In the genomic region with DNA sequence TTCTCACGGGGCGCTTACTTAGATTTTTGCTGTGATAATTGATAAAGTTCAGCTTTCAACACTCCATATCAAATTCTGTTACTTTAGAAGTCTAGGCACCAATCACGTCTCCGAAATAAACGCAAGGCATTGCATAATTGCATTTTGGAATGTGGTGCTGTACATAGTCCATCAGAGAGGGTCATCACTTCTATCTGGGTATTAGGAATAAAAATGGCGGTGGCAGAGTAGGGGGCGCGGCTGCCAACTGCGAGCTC, we compare ENCODE assay signal across 8 cellular contexts. TPM values are rescaled to one million over a fixed set of nuclear protein-coding genes. Genes with fewer than 3 reads are reported as not detected.
DNase-seq lines count a peak whose midpoint lies in the region; ATAC-seq and TF ChIP-seq lines count a peak whose summit lies in the region.

No MANE protein-coding gene starts in this region.

- H3K9ac ChIP-seq in skeletal muscle satellite cell (ENCODE audit: low read depth, low read length) = peak overlapping the region; percentile 36

- DNase-seq in WERI-Rb-1 = no peak
- no peak for DNase-seq in NCI-H2029 (lab: John Stamatoyannopoulos, UW)
- no peak for DNase-seq in NCI-H774 (lab: John Stamatoyannopoulos, UW)
- DNase-seq in hepatic stellate cell (ENCODE audit: low spot score) = no peak
- DNase-seq in NOMO-1 treated with dmso at 0.1 percent for 144 hours (lab: John Stamatoyannopoulos, UW; ENCODE audit: unreplicated experiment) = no peak

- WGBS in gastroesophageal sphincter (ENCODE audit: low coverage in 1 of 2), 2 donors = 14 to 41% methylated on average over 2 to 9 of the region's 9 CpGs

- POLR2A ChIA-PET in HEK293 (lab: Yijun Ruan, JAX) = interaction anchor here (0.5 to 1.1 kb wide), 16 partner anchors 9 to 480 kb away, joined by 3 to 8 read pairs (median 4); a partner anchor contains a TSS

- CTCF ChIA-PET in HEK293 (lab: Yijun Ruan, JAX) = no interaction called here

- no peak overlapping the region for H3K4me3 ChIP-seq in HEK293 (ENCODE audit: low read depth, low read length)
- no peak overlapping the region for H3K4me3 ChIP-seq in WERI-Rb-1 (ENCODE audit: low read depth, low read length)
- peak overlapping the region in 1 of 2 donors; percentile 77 for H3K4me3 ChIP-seq in gastroesophageal sphincter
- H3K4me3 ChIP-seq in skeletal muscle satellite cell (ENCODE audit: low read length) = peak overlapping the region; percentile 62

- H3K9me3 ChIP-seq in HEK293 (ENCODE audit: control insufficient read depth, insufficient read depth, low read depth, low read length) (no peaks in the 10 kb centered on the region), WERI-Rb-1 (ENCODE audit: severe bottlenecking) (no peaks in the 10 kb centered on the region), gastroesophageal sphincter (no peaks in the 10 kb centered on the region), skeletal muscle satellite cell (replicated peaks; ENCODE audit: low read length) (no peaks in the 10 kb centered on the region)

- H3K36me3 ChIP-seq in HEK293 (ENCODE audit: control insufficient read depth in 2 of 2, insufficient read depth in 1 of 2, low read length in 2 of 2) (peaks cover 0 to 37% of the 10 kb centered on the region in 2 experiments; a peak in 1 of 3 replicates), WERI-Rb-1 (peaks cover 19% of the 10 kb centered on the region), gastroesophageal sphincter (peaks cover 0 to 3% of the 10 kb centered on the region in 2 donors), skeletal muscle satellite cell (ENCODE audit: insufficient read depth, low read length) (peaks cover 12% of the 10 kb centered on the region)

- ATAC-seq in gastroesophageal sphincter = no peak

- H3K27ac ChIP-seq in HEK293 (ENCODE audit: extremely low read depth, low read depth, low read length) = no peak overlapping the region
- H3K27ac ChIP-seq in WERI-Rb-1 = peak overlapping the region; percentile 10; the same call in 1 of the 2 replicates
- peak overlapping the region in 3 of 4 donors; percentile 93 to 95 (median 94) for H3K27ac ChIP-seq in gastroesophageal sphincter

- H3K4me1 ChIP-seq in HEK293 (ENCODE audit: control insufficient read depth, insufficient read depth, low read length) (peaks cover 4% of the 10 kb centered on the region; the same call in 1 of the 2 replicates), gastroesophageal sphincter (peaks cover 0 to 84% (median 40%) of the 10 kb centered on the region in 3 donors), skeletal muscle satellite cell (ENCODE audit: control insufficient read depth, insufficient read depth, low read length) (peaks cover 48% of the 10 kb centered on the region)

- TF ChIP-seq EP300 in gastroesophageal sphincter (IDR thresholded peaks at IDR 0.05) = no peak

- H3K4me2 ChIP-seq in skeletal muscle satellite cell (ENCODE audit: low read length) = peak overlapping the region; percentile 79

- TF ChIP-seq CTCF in HEK293 (tag by site-specific recombination; IDR thresholded peaks at IDR 0.05) (no peak), WERI-Rb-1 (IDR thresholded peaks at IDR 0.05; ENCODE audit: low read depth, low read length) (no peak), gastroesophageal sphincter (IDR thresholded peaks at IDR 0.05) (no peak)

- no peaks in the 10 kb centered on the region for H3K27me3 ChIP-seq in WERI-Rb-1 (ENCODE audit: insufficient read depth, low read depth, severe bottlenecking)
- H3K27me3 ChIP-seq in gastroesophageal sphincter = no peaks in the 10 kb centered on the region
- no peaks in the 10 kb centered on the region for H3K27me3 ChIP-seq in skeletal muscle satellite cell (ENCODE audit: control insufficient read depth, insufficient read depth, low read length)

- TF ChIP-seq POLR2A in gastroesophageal sphincter (IDR thresholded peaks at IDR 0.05) = no peak

TF ChIP-seq in HEK293, 187 proteins besides CTCF, POLR2A, EP300 and RAD21:
- TF ChIP-seq KLF10 (tag by site-specific recombination; IDR thresholded peaks at IDR 0.05) (peak; percentile 73), BCL11B (tag by site-specific recombination; IDR thresholded peaks at IDR 0.05; ENCODE audit: low read depth) (no peak), ZIC2 (tag by site-specific recombination; IDR thresholded peaks at IDR 0.05) (0 out of 2 replicates have a peak, but pooled peaks have one; percentile 15), YY2 (tag by site-specific recombination; IDR thresholded peaks at IDR 0.05) (0 out of 2 replicates have a peak, but pooled peaks have one; percentile 28), ZNF223 (tag by site-specific recombination; IDR thresholded peaks at IDR 0.05) (no peak), SCRT2 (tag by site-specific recombination; IDR thresholded peaks at IDR 0.05) (0 out of 2 replicates have a peak, but pooled peaks have one; percentile 0)
- TF ChIP-seq, protein P1, sequence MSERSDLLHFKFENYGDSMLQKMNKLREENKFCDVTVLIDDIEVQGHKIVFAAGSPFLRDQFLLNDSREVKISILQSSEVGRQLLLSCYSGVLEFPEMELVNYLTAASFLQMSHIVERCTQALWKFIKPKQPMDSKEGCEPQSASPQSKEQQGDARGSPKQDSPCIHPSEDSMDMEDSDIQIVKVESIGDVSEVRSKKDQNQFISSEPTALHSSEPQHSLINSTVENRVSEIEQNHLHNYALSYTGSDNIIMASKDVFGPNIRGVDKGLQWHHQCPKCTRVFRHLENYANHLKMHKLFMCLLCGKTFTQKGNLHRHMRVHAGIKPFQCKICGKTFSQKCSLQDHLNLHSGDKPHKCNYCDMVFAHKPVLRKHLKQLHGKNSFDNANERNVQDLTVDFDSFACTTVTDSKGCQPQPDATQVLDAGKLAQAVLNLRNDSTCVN (tag by site-specific recombination; optimal IDR thresholded peaks at IDR 0.05) = no peak
- TF ChIP-seq, protein P2, sequence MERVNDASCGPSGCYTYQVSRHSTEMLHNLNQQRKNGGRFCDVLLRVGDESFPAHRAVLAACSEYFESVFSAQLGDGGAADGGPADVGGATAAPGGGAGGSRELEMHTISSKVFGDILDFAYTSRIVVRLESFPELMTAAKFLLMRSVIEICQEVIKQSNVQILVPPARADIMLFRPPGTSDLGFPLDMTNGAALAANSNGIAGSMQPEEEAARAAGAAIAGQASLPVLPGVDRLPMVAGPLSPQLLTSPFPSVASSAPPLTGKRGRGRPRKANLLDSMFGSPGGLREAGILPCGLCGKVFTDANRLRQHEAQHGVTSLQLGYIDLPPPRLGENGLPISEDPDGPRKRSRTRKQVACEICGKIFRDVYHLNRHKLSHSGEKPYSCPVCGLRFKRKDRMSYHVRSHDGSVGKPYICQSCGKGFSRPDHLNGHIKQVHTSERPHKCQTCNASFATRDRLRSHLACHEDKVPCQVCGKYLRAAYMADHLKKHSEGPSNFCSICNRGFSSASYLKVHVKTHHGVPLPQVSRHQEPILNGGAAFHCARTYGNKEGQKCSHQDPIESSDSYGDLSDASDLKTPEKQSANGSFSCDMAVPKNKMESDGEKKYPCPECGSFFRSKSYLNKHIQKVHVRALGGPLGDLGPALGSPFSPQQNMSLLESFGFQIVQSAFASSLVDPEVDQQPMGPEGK (tag by site-specific recombination; IDR thresholded peaks at IDR 0.05) = 0 out of 2 replicates have a peak, but pooled peaks have one; percentile 53

RNA-seq across cellular contexts. Expression of a gene that starts 0.4 kb away (rescaled TPM):
- 10 to 100 TPM in 2 of 4 donors, 1 to 10 TPM in 2; 1.9 to 47.5 (median 18.7) TPM for total RNA-seq in gastroesophageal sphincter
- 2.4 and 9.4 TPM in 2 replicates for total RNA-seq in skeletal muscle satellite cell (2012; rRNA removed)

RNA-seq across cellular contexts. Expression of a gene that starts 2.4 kb away (rescaled TPM):
- total RNA-seq in gastroesophageal sphincter = 10 to 100 TPM; 21.7 to 69.5 (median 34.7) TPM
- 44.1 and 64.9 TPM in 2 replicates for total RNA-seq in skeletal muscle satellite cell (2012; rRNA removed)

RNA-seq across cellular contexts. Expression of a gene that starts 40.9 kb away (rescaled TPM):
- 100 to 1,000 TPM in 2 of 4 donors, 10 to 100 TPM in 2; 76.2 to 167 (median 95.8) TPM for total RNA-seq in gastroesophageal sphincter
- under 0.01 TPM in 2 replicates for total RNA-seq in skeletal muscle satellite cell (2012; rRNA removed)
